18 cellular contexts compared by ENCODE assay signal in genomic region chr3:194658477-194659242, GRCh38. TPM values are rescaled to one million over a fixed set of nuclear protein-coding genes. Genes with fewer than 3 reads are reported as not detected.
A peak's percentile ranks its signal among the peaks of the same experiment; 100 is the strongest.
DNase-seq lines count a peak whose midpoint lies in the region; ATAC-seq, FAIRE-seq and TF ChIP-seq lines count a peak whose summit lies in the region.
"Had no signal": no experiment of that assay in that cellular context is flagged by ENCODE, and none has a peak within 500 bp of the region (broad histone marks: within the 10 kb centered on the region; RNA-seq: fewer than 3 reads in every experiment).

No MANE protein-coding gene starts in this region.

- peaks cover 43% of the 10 kb centered on the region for H3K36me3 Mint-ChIP-seq in activated CD8-positive, alpha-beta memory T cell treated with anti-CD3 and anti-CD28 coated beads, Interleukin-2, amount 10 ng/mL, durations not matched to agents 7 days and 5 days
- peaks cover 60% of the 10 kb centered on the region for H3K36me3 Mint-ChIP-seq in endodermal cell (ENCODE audit: low read depth)

- DNase-seq in activated CD8-positive, alpha-beta memory T cell treated with anti-CD3 and anti-CD28 coated beads, Interleukin-2, amount 10 ng/mL, durations not matched to agents 7 days and 5 days, result no peak
- DNase-seq in activated CD8-positive, alpha-beta memory T cell treated with anti-CD3 and anti-CD28 coated beads for 24 hours, result no peak
- DNase-seq in H54 (ENCODE audit: insufficient read length, low spot score) (no peak), dermis blood vessel endothelial cell (peak; percentile 85), gastrocnemius medialis (no peak), endodermal cell (no peak)
- DNase-seq: C1 segment of cervical spinal cord, DMS 273 treated with DMSO at 0.1 percent for 48 hours, GOT3, NCI-H1436, NCI-H2029, NCI-H2171, NCI-H446, NCI-H69 had no signal

- WGBS in endodermal cell (ENCODE audit: insufficient coverage in 1 of 2, insufficient read length in 1 of 2), 2 experiments, result 89% methylated on average over 5 of the region's 5 CpGs

- CTCF ChIA-PET in activated CD8-positive, alpha-beta memory T cell treated with anti-CD3 and anti-CD28 coated beads, Interleukin-2, amount 10 ng/mL, durations not matched to agents 7 days and 5 days (lab: Charles Lee), result interaction anchor here (0.8 to 2.9 kb wide), 3 partner anchors 9 to 24 kb away, joined by 3 to 30 read pairs (median 4); partner anchors contain the start of gene LSG1

- no peaks in the 10 kb centered on the region for H3K27me3 Mint-ChIP-seq in activated CD8-positive, alpha-beta memory T cell treated with anti-CD3 and anti-CD28 coated beads, Interleukin-2, amount 10 ng/mL, durations not matched to agents 7 days and 5 days
- H3K27me3 Mint-ChIP-seq in endodermal cell (ENCODE audit: insufficient read depth), result no peaks in the 10 kb centered on the region

- H3K9ac ChIP-seq in endodermal cell (ENCODE audit: extremely low read depth, low read length, poor library complexity, severe bottlenecking), result no peak overlapping the region

- ATAC-seq in activated CD8-positive, alpha-beta memory T cell treated with anti-CD3 and anti-CD28 coated beads, Interleukin-2, amount 10 ng/mL, durations not matched to agents 7 days and 5 days, result no peak
- peak; percentile 49 to 65 for ATAC-seq in gastrocnemius medialis
- no peak for ATAC-seq in GM18502 (IDR thresholded peaks at IDR 0.05; ENCODE audit: poor library complexity, unreplicated experiment)
- no peak for ATAC-seq in HG02970 (IDR thresholded peaks at IDR 0.05; ENCODE audit: low FRiP score, unreplicated experiment)
- ATAC-seq: A549 had no signal

- intact Hi-C loops in gastrocnemius medialis (cut with DNase I; ENCODE audit: low total_unique reads), result no loop called here

- no peak overlapping the region for H3K4me3 Mint-ChIP-seq in activated CD8-positive, alpha-beta memory T cell treated with anti-CD3 and anti-CD28 coated beads, Interleukin-2, amount 10 ng/mL, durations not matched to agents 7 days and 5 days
- H3K4me3 Mint-ChIP-seq in endodermal cell, result no peak overlapping the region

- no peaks in the 10 kb centered on the region for H3K9me3 Mint-ChIP-seq in activated CD8-positive, alpha-beta memory T cell treated with anti-CD3 and anti-CD28 coated beads, Interleukin-2, amount 10 ng/mL, durations not matched to agents 7 days and 5 days (ENCODE audit: low read depth)
- H3K9me3 Mint-ChIP-seq in endodermal cell, result no peaks in the 10 kb centered on the region

- peaks cover 27% of the 10 kb centered on the region for H3K4me1 Mint-ChIP-seq in activated CD8-positive, alpha-beta memory T cell treated with anti-CD3 and anti-CD28 coated beads, Interleukin-2, amount 10 ng/mL, durations not matched to agents 7 days and 5 days
- H3K4me1 Mint-ChIP-seq in endodermal cell, result peaks cover 2% of the 10 kb centered on the region

- H3K9me3 ChIP-seq in gastrocnemius medialis, result no peaks in the 10 kb centered on the region
- H3K9me3 ChIP-seq in endodermal cell (ENCODE audit: control insufficient read depth, low read length), result no peaks in the 10 kb centered on the region
- H3K9me3 ChIP-seq: A549 had no signal

- no peak overlapping the region for H3K4me3 ChIP-seq in gastrocnemius medialis
- H3K4me3 ChIP-seq in endodermal cell (ENCODE audit: low read length), result no peak overlapping the region
- H3K4me3 ChIP-seq: A549 had no signal

- H3K27ac Mint-ChIP-seq in activated CD8-positive, alpha-beta memory T cell treated with anti-CD3 and anti-CD28 coated beads, Interleukin-2, amount 10 ng/mL, durations not matched to agents 7 days and 5 days, result peak overlapping the region; percentile 9
- H3K27ac Mint-ChIP-seq in endodermal cell, result no peak overlapping the region

- H3K27ac ChIP-seq in gastrocnemius medialis (peak overlapping the region; percentile 37 to 73 (median 63)), endodermal cell (ENCODE audit: low read depth, low read length) (no peak overlapping the region)
- H3K27ac ChIP-seq: A549 had no signal

- TF ChIP-seq CTCF in gastrocnemius medialis (IDR thresholded peaks at IDR 0.05 in 4 of 5, conservative IDR thresholded peaks at IDR 0.05 in 1 of 5) (no peak), endodermal cell (conservative IDR thresholded peaks at IDR 0.05) (no peak)

- H3K4me1 ChIP-seq in gastrocnemius medialis (peaks cover 0 to 4% of the 10 kb centered on the region in 2 donors), endodermal cell (ENCODE audit: control insufficient read depth, insufficient read depth, low read length) (no peaks in the 10 kb centered on the region)
- H3K4me1 ChIP-seq: A549 had no signal

- H3K27me3 ChIP-seq in gastrocnemius medialis (no peaks in the 10 kb centered on the region), endodermal cell (ENCODE audit: control insufficient read depth, insufficient read depth, low read length, poor library complexity, severe bottlenecking) (no peaks in the 10 kb centered on the region)

- in situ Hi-C loops in gastrocnemius medialis (cut with MboI; ENCODE audit: low sequenced_read_pairs in 4 of 4), result no loop called here

- FAIRE-seq in H54 (lab: Jason Lieb, UNC), result peak; percentile 36
- FAIRE-seq: A549, RCC 7860 had no signal

- H3K36me3 ChIP-seq in gastrocnemius medialis (peaks cover 0 to 49% of the 10 kb centered on the region in 2 donors), endodermal cell (ENCODE audit: control insufficient read depth, insufficient read depth, low read length) (peaks cover 70% of the 10 kb centered on the region)

- TF ChIP-seq POLR2A in H54 (IDR thresholded peaks at IDR 0.05; ENCODE audit: low read depth, low read length) (no peak), gastrocnemius medialis (IDR thresholded peaks at IDR 0.05) (no peak)

RNA-seq across cellular contexts. Expression of gene LSG1, which starts 13.3 kb away (rescaled TPM):
- 10 to 100 TPM; 42.8 to 58.7 TPM for total RNA-seq in activated CD8-positive, alpha-beta memory T cell treated with anti-CD3 and anti-CD28 coated beads, Interleukin-2, amount 10 ng/mL, durations not matched to agents 7 days and 5 days
- total RNA-seq in dermis blood vessel endothelial cell (58.5 and 72.8 TPM in 2 replicates), gastrocnemius medialis (10 to 100 TPM; 23.2 to 38.4 (median 28.0) TPM), endodermal cell (10 to 100 TPM; 38.3 to 44.7 TPM)
- 31.6 TPM for polyA plus RNA-seq in endodermal cell (2013, experiment 1 of 2)
- polyA plus RNA-seq in endodermal cell (2013, experiment 2 of 2), result 30.8 TPM

RNA-seq across cellular contexts. Expression of gene TMEM44, which starts 25.4 kb away (rescaled TPM):
- total RNA-seq in activated CD8-positive, alpha-beta memory T cell treated with anti-CD3 and anti-CD28 coated beads, Interleukin-2, amount 10 ng/mL, durations not matched to agents 7 days and 5 days, result 10 to 100 TPM; 15.3 to 15.9 TPM
- total RNA-seq in dermis blood vessel endothelial cell, result 50.3 and 96.5 TPM in 2 replicates
- total RNA-seq in gastrocnemius medialis, result 1 to 10 TPM; 3.0 to 5.4 (median 3.1) TPM
- total RNA-seq in endodermal cell, result 10 to 100 TPM; 31.0 to 34.4 TPM
- polyA plus RNA-seq in endodermal cell (2013, experiment 1 of 2), result 18.4 TPM
- polyA plus RNA-seq in endodermal cell (2013, experiment 2 of 2), result 22.1 TPM

RNA-seq across cellular contexts. Expression of gene FAM43A, which starts 27.0 kb away (rescaled TPM):
- 10 to 100 TPM in 1 of 2 experiments, 1 to 10 TPM in 1; 1.6 to 10.0 TPM for total RNA-seq in activated CD8-positive, alpha-beta memory T cell treated with anti-CD3 and anti-CD28 coated beads, Interleukin-2, amount 10 ng/mL, durations not matched to agents 7 days and 5 days
- total RNA-seq in dermis blood vessel endothelial cell (313 and 423 TPM in 2 replicates), gastrocnemius medialis (1 to 10 TPM; 2.7 to 4.8 (median 4.3) TPM), endodermal cell (1 to 10 TPM in 1 of 2 donors, under 1 TPM in 1; 0.58 to 4.4 TPM)
- 6.2 TPM for polyA plus RNA-seq in endodermal cell (2013, experiment 1 of 2)
- polyA plus RNA-seq in endodermal cell (2013, experiment 2 of 2), result 5.7 TPM

Comparison
In these comparisons a context has a peak if more than half of its experiments do, and no peak if none do; other contexts are left out.
1. ATAC-seq: peak in gastrocnemius medialis (2 of 2); none in activated CD8-positive, alpha-beta memory T cell treated with anti-CD3 and anti-CD28 coated beads, Interleukin-2, amount 10 ng/mL, durations not matched to agents 7 days and 5 days (single experiment), GM18502 (single experiment) and HG02970 (single experiment).
2. RNA of gene FAM43A, which starts 27.0 kb away (total RNA-seq): 313 to 423 TPM in dermis blood vessel endothelial cell; 1.6 to 10.0 TPM in activated CD8-positive, alpha-beta memory T cell treated with anti-CD3 and anti-CD28 coated beads, Interleukin-2, amount 10 ng/mL, durations not matched to agents 7 days and 5 days, 2.7 to 4.8 TPM in gastrocnemius medialis and 0.58 to 4.4 TPM in endodermal cell; every median in the first group is over 10 times any median in the second.